In genomic region chr5:80216096-80216495, GRCh38 we compare ENCODE assay signal across 15 cellular contexts. TPM values are rescaled to one million over a fixed set of nuclear protein-coding genes. Genes with fewer than 3 reads are reported as not detected.
DNase-seq lines count a peak whose midpoint lies in the region; ATAC-seq and TF ChIP-seq lines count a peak whose summit lies in the region.
"Had no signal": no experiment of that assay in that cellular context is flagged by ENCODE, and none has a peak within 500 bp of the region (broad histone marks: within the 10 kb centered on the region; RNA-seq: fewer than 3 reads in every experiment).

No MANE protein-coding gene starts in this region.

- H3K36me3 Mint-ChIP-seq in activated CD4-positive, alpha-beta T cell treated with anti-CD3 and anti-CD28 coated beads, Interleukin-2, amount 10 ng/mL, durations not matched to agents 24 days and 14 days (ENCODE audit: low read depth) = peaks cover 25% of the 10 kb centered on the region
- peaks cover 21% of the 10 kb centered on the region for H3K36me3 Mint-ChIP-seq in T-helper 1 cell treated with Interleukin-12 subunit alpha and Interleukin-12 subunit beta and Interleukin-4 antibody, amounts not matched to agents 30 μg/mL and 1 μg/mL, for 36 hours (ENCODE audit: low read depth)
- H3K36me3 Mint-ChIP-seq: naive B cell had no signal

- DNase-seq in activated CD4-positive, alpha-beta T cell treated with anti-CD3 and anti-CD28 coated beads, Interleukin-2, amount 10 ng/mL, durations not matched to agents 24 days and 14 days = no peak
- DNase-seq in activated CD4-positive, alpha-beta T cell treated with anti-CD3 and anti-CD28 coated beads, Interleukin-2, amount 50 U/mL, for 4 hours = no peak
- DNase-seq in Right ventricle myocardium superior (no peak), gastrocnemius medialis (no peak), KG1 (lab: John Stamatoyannopoulos, UW) (no peak)
- DNase-seq in stimulated activated naive CD4-positive, alpha-beta T cell (lab: John Stamatoyannopoulos, UW) = no peak
- DNase-seq: body of pancreas, naive B cell, NCI-H1105 treated with DMSO at 0.1 percent for 48 hours, NCI-H524, sigmoid colon, T1000 had no signal

- H3K27me3 Mint-ChIP-seq in activated CD4-positive, alpha-beta T cell treated with anti-CD3 and anti-CD28 coated beads, Interleukin-2, amount 10 ng/mL, durations not matched to agents 24 days and 14 days = no peaks in the 10 kb centered on the region
- no peaks in the 10 kb centered on the region for H3K27me3 Mint-ChIP-seq in T-helper 1 cell treated with Interleukin-12 subunit alpha and Interleukin-12 subunit beta and Interleukin-4 antibody, amounts not matched to agents 30 μg/mL and 1 μg/mL, for 36 hours (ENCODE audit: low read depth)
- H3K27me3 Mint-ChIP-seq: naive B cell had no signal

- H3K9me3 Mint-ChIP-seq in activated CD4-positive, alpha-beta T cell treated with anti-CD3 and anti-CD28 coated beads, Interleukin-2, amount 10 ng/mL, durations not matched to agents 24 days and 14 days = no peaks in the 10 kb centered on the region
- no peaks in the 10 kb centered on the region for H3K9me3 Mint-ChIP-seq in T-helper 1 cell treated with Interleukin-12 subunit alpha and Interleukin-12 subunit beta and Interleukin-4 antibody, amounts not matched to agents 30 μg/mL and 1 μg/mL, for 36 hours
- H3K9me3 Mint-ChIP-seq: naive B cell had no signal

- TF ChIP-seq POLR2A in gastrocnemius medialis (IDR thresholded peaks at IDR 0.05) = no peak

- H3K27ac Mint-ChIP-seq in activated CD4-positive, alpha-beta T cell treated with anti-CD3 and anti-CD28 coated beads, Interleukin-2, amount 10 ng/mL, durations not matched to agents 24 days and 14 days = peak overlapping the region; percentile 22
- H3K27ac Mint-ChIP-seq in T-helper 1 cell treated with Interleukin-12 subunit alpha and Interleukin-12 subunit beta and Interleukin-4 antibody, amounts not matched to agents 30 μg/mL and 1 μg/mL, for 36 hours = peak overlapping the region; percentile 38

- ATAC-seq in Right ventricle myocardium superior (ENCODE audit: poor library complexity) (peak; percentile 5), gastrocnemius medialis (no peak), GM19023 (IDR thresholded peaks at IDR 0.05; ENCODE audit: unreplicated experiment) (no peak)
- ATAC-seq: body of pancreas had no signal

- no peak overlapping the region for H3K4me3 ChIP-seq in gastrocnemius medialis
- H3K4me3 ChIP-seq: body of pancreas, sigmoid colon had no signal

- no peak overlapping the region for H3K4me3 Mint-ChIP-seq in activated CD4-positive, alpha-beta T cell treated with anti-CD3 and anti-CD28 coated beads, Interleukin-2, amount 10 ng/mL, durations not matched to agents 24 days and 14 days
- peak overlapping the region; percentile 45 for H3K4me3 Mint-ChIP-seq in T-helper 1 cell treated with Interleukin-12 subunit alpha and Interleukin-12 subunit beta and Interleukin-4 antibody, amounts not matched to agents 30 μg/mL and 1 μg/mL, for 36 hours

- no peaks in the 10 kb centered on the region for H3K27me3 ChIP-seq in gastrocnemius medialis
- H3K27me3 ChIP-seq: body of pancreas, sigmoid colon had no signal

- H3K4me1 Mint-ChIP-seq in activated CD4-positive, alpha-beta T cell treated with anti-CD3 and anti-CD28 coated beads, Interleukin-2, amount 10 ng/mL, durations not matched to agents 24 days and 14 days = peaks cover 58% of the 10 kb centered on the region
- H3K4me1 Mint-ChIP-seq in T-helper 1 cell treated with Interleukin-12 subunit alpha and Interleukin-12 subunit beta and Interleukin-4 antibody, amounts not matched to agents 30 μg/mL and 1 μg/mL, for 36 hours (ENCODE audit: low read depth) = peaks cover 56% of the 10 kb centered on the region

- in situ Hi-C loops in gastrocnemius medialis (cut with MboI; ENCODE audit: low sequenced_read_pairs in 4 of 4) = no loop called here

- intact Hi-C loops in activated CD4-positive, alpha-beta T cell treated with anti-CD3 and anti-CD28 coated beads, Interleukin-2, amount 10 ng/mL, durations not matched to agents 24 days and 14 days (cut with micrococcal nuclease) = loop anchor here (2.0 kb wide), 1 partner anchor 31 kb away; no protein-coding TSS in a partner anchor
- intact Hi-C loops in Right ventricle myocardium superior (cut with DNase I) (no loop called here), gastrocnemius medialis (cut with DNase I; ENCODE audit: low total_unique reads) (loop anchor here (2.0 kb wide), 1 partner anchor 39 kb away; no protein-coding TSS in a partner anchor)

- TF ChIP-seq CTCF in gastrocnemius medialis (IDR thresholded peaks at IDR 0.05 in 4 of 5, conservative IDR thresholded peaks at IDR 0.05 in 1 of 5) = no peak

- H3K4me1 ChIP-seq in gastrocnemius medialis = peaks cover 15 to 20% of the 10 kb centered on the region in 2 donors

- peak overlapping the region in 3 of 4 donors; percentile 34 to 64 (median 56) for H3K27ac ChIP-seq in gastrocnemius medialis

- H3K36me3 ChIP-seq in gastrocnemius medialis = no peaks in the 10 kb centered on the region
- H3K36me3 ChIP-seq: sigmoid colon, thoracic aorta had no signal

- H3K9me3 ChIP-seq in gastrocnemius medialis = no peaks in the 10 kb centered on the region
- H3K9me3 ChIP-seq: body of pancreas, sigmoid colon, thoracic aorta had no signal

RNA-seq across cellular contexts. Expression of gene SERINC5, which starts 39.8 kb away (rescaled TPM):
- 19.2 and 21.3 TPM in 2 replicates for total RNA-seq in activated CD4-positive, alpha-beta T cell treated with anti-CD3 and anti-CD28 coated beads, Interleukin-2, amount 10 ng/mL, durations not matched to agents 24 days and 14 days
- 10.7 TPM for total RNA-seq in Right ventricle myocardium superior
- 1 to 10 TPM; 1.4 to 5.3 (median 3.0) TPM for total RNA-seq in gastrocnemius medialis
